8 cellular contexts compared by ENCODE assay signal in genomic region chr18:8696749-8697211, GRCh38. TPM values are rescaled to one million over a fixed set of nuclear protein-coding genes. Genes with fewer than 3 reads are reported as not detected.
DNase-seq lines count a peak whose midpoint lies in the region; ATAC-seq and TF ChIP-seq lines count a peak whose summit lies in the region.

No MANE protein-coding gene starts in this region.

- H3K36me3 ChIP-seq in mucosa of descending colon (ENCODE audit: low read depth): no peaks in the 10 kb centered on the region

- POLR2A ChIA-PET in activated CD8-positive, alpha-beta T cell treated with anti-CD3 and anti-CD28 coated beads for 36 hours (lab: Charles Lee): interaction anchor here (0.6 kb wide), 1 partner anchor 1286 kb away, joined by 3 read pairs; no protein-coding TSS in a partner anchor

- TF ChIP-seq CTCF in activated CD8-positive, alpha-beta T cell treated with anti-CD3 and anti-CD28 coated beads for 36 hours (IDR thresholded peaks at IDR 0.05): peak; percentile 89
- peak; percentile 73 for TF ChIP-seq CTCF in mucosa of descending colon (IDR thresholded peaks at IDR 0.05)

- H3K4me3 ChIP-seq in mucosa of descending colon: no peak overlapping the region

- H3K9me3 ChIP-seq in mucosa of descending colon: no peaks in the 10 kb centered on the region

- no peaks in the 10 kb centered on the region for H3K4me1 Mint-ChIP-seq in activated CD8-positive, alpha-beta T cell treated with anti-CD3 and anti-CD28 coated beads for 36 hours (ENCODE audit: low read depth)
- no peaks in the 10 kb centered on the region for H3K4me1 Mint-ChIP-seq in effector memory CD8-positive, alpha-beta T cell (ENCODE audit: low read depth in 2 of 2)

- H3K9me3 Mint-ChIP-seq in activated CD8-positive, alpha-beta T cell treated with anti-CD3 and anti-CD28 coated beads for 36 hours: no peaks in the 10 kb centered on the region
- H3K9me3 Mint-ChIP-seq in effector memory CD8-positive, alpha-beta T cell: no peaks in the 10 kb centered on the region

- H3K4me1 ChIP-seq in mucosa of descending colon (ENCODE audit: low read depth): no peaks in the 10 kb centered on the region

- peaks cover 10% of the 10 kb centered on the region for H3K27me3 Mint-ChIP-seq in activated CD8-positive, alpha-beta T cell treated with anti-CD3 and anti-CD28 coated beads for 36 hours
- H3K27me3 Mint-ChIP-seq in effector memory CD8-positive, alpha-beta T cell: peaks cover 25 to 27% of the 10 kb centered on the region in 2 donors

- no peak overlapping the region for H3K27ac Mint-ChIP-seq in activated CD8-positive, alpha-beta T cell treated with anti-CD3 and anti-CD28 coated beads for 36 hours
- no peak overlapping the region for H3K27ac Mint-ChIP-seq in effector memory CD8-positive, alpha-beta T cell

- ATAC-seq in HG02885 (IDR thresholded peaks at IDR 0.05; ENCODE audit: poor library complexity, unreplicated experiment) (peak; percentile 68), mucosa of descending colon (peak; percentile 98), HG02588 (IDR thresholded peaks at IDR 0.05; ENCODE audit: unreplicated experiment) (no peak)
- ATAC-seq in activated CD8-positive, alpha-beta T cell treated with anti-CD3 and anti-CD28 coated beads for 36 hours: peak; percentile 92
- ATAC-seq in effector memory CD8-positive, alpha-beta T cell (replicated peaks): peak; percentile 95

- DNase-seq in GM04504 (ENCODE audit: low read depth) (peak; percentile 54), NCI-H748 treated with DMSO at 0.1 percent for 48 hours (lab: John Stamatoyannopoulos, UW) (peak; percentile 46), mucosa of descending colon (peak; percentile 68 to 90 (median 85))
- peak; percentile 81 for DNase-seq in activated CD8-positive, alpha-beta T cell treated with anti-CD3 and anti-CD28 coated beads for 36 hours
- peak; percentile 72 to 75 (median 75) for DNase-seq in effector memory CD8-positive, alpha-beta T cell
- peak; percentile 37 to 50 for DNase-seq in stimulated activated CD8-positive, alpha-beta memory T cell treated with anti-CD3 and anti-CD28 coated beads, Interleukin-7, amount 100 ng/mL, for 48 hours (ENCODE audit: extremely low read depth in 1 of 2, low read depth in 1 of 2)

- no peak overlapping the region for H3K4me3 Mint-ChIP-seq in activated CD8-positive, alpha-beta T cell treated with anti-CD3 and anti-CD28 coated beads for 36 hours
- no peak overlapping the region for H3K4me3 Mint-ChIP-seq in effector memory CD8-positive, alpha-beta T cell

- CTCF ChIA-PET in activated CD8-positive, alpha-beta T cell treated with anti-CD3 and anti-CD28 coated beads for 36 hours (lab: Charles Lee): interaction anchor here (0.6 to 3.0 kb wide), 27 partner anchors 8 to 334 kb away, joined by 3 to 46 read pairs (median 3); partner anchors contain the start of gene MTCL1

- intact Hi-C loops in activated CD8-positive, alpha-beta T cell treated with anti-CD3 and anti-CD28 coated beads for 36 hours (cut with micrococcal nuclease): loop anchor here (2.0 kb wide), 1 partner anchor 292 kb away; no protein-coding TSS in a partner anchor
- intact Hi-C loops in mucosa of descending colon (cut with DNase I, micrococcal nuclease): loop anchor here in 1 of 2 donors (10.0 kb wide), 1 partner anchor 288 kb away; no protein-coding TSS in a partner anchor

- no peaks in the 10 kb centered on the region for H3K36me3 Mint-ChIP-seq in activated CD8-positive, alpha-beta T cell treated with anti-CD3 and anti-CD28 coated beads for 36 hours (ENCODE audit: low read depth)
- H3K36me3 Mint-ChIP-seq in effector memory CD8-positive, alpha-beta T cell (ENCODE audit: insufficient read depth): peaks cover 4% of the 10 kb centered on the region

RNA-seq across cellular contexts. Expression of gene MTCL1, which starts 8.6 kb away (rescaled TPM):
- under 1 TPM; 0.25 to 0.52 TPM for total RNA-seq in activated CD8-positive, alpha-beta T cell treated with anti-CD3 and anti-CD28 coated beads for 36 hours
- 100 to 1,000 TPM in 1 of 3 donors, 10 to 100 TPM in 1, 1 to 10 TPM in 1; 4.1 to 141 (median 15.4) TPM for total RNA-seq in mucosa of descending colon
